ENCODE assay signal across 1 cellular context in genomic region chr14:31207746-31208545, GRCh38.
A peak's percentile ranks its signal among the peaks of the same experiment; 100 is the strongest.
TF ChIP-seq lines count a peak whose summit lies in the region.

HECTD1 (minus strand) TSS chr14:31207793; CDS start chr14:31205936, 1,857 bp downstream.

TF ChIP-seq in K562, 482 proteins besides CTCF, POLR2A, EP300 and RAD21 (continued from another document and continues in another):
- TF ChIP-seq ZHX1 (conservative IDR thresholded peaks at IDR 0.05; ENCODE audit: low read length) (no peak), CHAMP1 (IDR thresholded peaks at IDR 0.05) (no peak), POLR2AphosphoS2 (IDR thresholded peaks at IDR 0.05; ENCODE audit: low read length) (no peak), USF2 (CRISPR knock-in tag; IDR thresholded peaks at IDR 0.05) (no peak), ATF7 (IDR thresholded peaks at IDR 0.05) (peak; percentile 60), E2F6 (IDR thresholded peaks at IDR 0.05; ENCODE audit: borderline replicate concordance in 1 of 2, extremely low read depth in 1 of 2, insufficient read depth in 1 of 2, insufficient read length in 1 of 2, low read depth in 1 of 2, low read length in 1 of 2, poor library complexity in 1 of 2, severe bottlenecking in 1 of 2) (peak; percentile 67 to 89), KLF10 (CRISPR knock-in tag; IDR thresholded peaks at IDR 0.05) (no peak), RFX5 (IDR thresholded peaks at IDR 0.05; ENCODE audit: low read depth, low read length) (no peak), FOXP1 (CRISPR knock-in tag; IDR thresholded peaks at IDR 0.05) (no peak; the same call in none of the 2 replicates), KLF13 (tag; IDR thresholded peaks at IDR 0.05; ENCODE audit: borderline replicate concordance, low read depth) (0 out of 2 replicates have a peak, but pooled peaks have one; percentile 22), ZNF551 (CRISPR knock-in tag; IDR thresholded peaks at IDR 0.05) (no peak), ZBTB8A (IDR thresholded peaks at IDR 0.05; ENCODE audit: partially characterized antibody) (no peak), MTA1 (IDR thresholded peaks at IDR 0.05; ENCODE audit: borderline replicate concordance) (peak; percentile 82), RHOXF2B (CRISPR knock-in tag; conservative IDR thresholded peaks at IDR 0.05) (no peak), ZNF586 (CRISPR knock-in tag; conservative IDR thresholded peaks at IDR 0.05) (no peak), ZNF444 (CRISPR knock-in tag; IDR thresholded peaks at IDR 0.05) (no peak), EZH2 (IDR thresholded peaks at IDR 0.05; ENCODE audit: borderline replicate concordance, low read depth, low read length) (no peak), FOXO4 (CRISPR knock-in tag; IDR thresholded peaks at IDR 0.05) (no peak), FIP1L1 (IDR thresholded peaks at IDR 0.05; ENCODE audit: low read depth, low read length, poor library complexity, severe bottlenecking) (peak; percentile 44), NFIX (CRISPR knock-in tag; IDR thresholded peaks at IDR 0.05; ENCODE audit: low read depth) (no peak), SOX6 (IDR thresholded peaks at IDR 0.05) (peak; percentile 35), SIN3B (IDR thresholded peaks at IDR 0.05; ENCODE audit: low read depth) (no peak; the same call in 1 of the 2 replicates), HNRNPK (IDR thresholded peaks at IDR 0.05; ENCODE audit: low read depth, low read length, poor library complexity, severe bottlenecking) (no peak), ZNF707 (CRISPR knock-in tag; conservative IDR thresholded peaks at IDR 0.05) (no peak), EP400 (IDR thresholded peaks at IDR 0.05) (peak; percentile 93), CHD1 (IDR thresholded peaks at IDR 0.05; ENCODE audit: low read length) (no peak), ZNF79 (CRISPR knock-in tag; IDR thresholded peaks at IDR 0.05; ENCODE audit: low read depth) (no peak), PYGO2 (tag; IDR thresholded peaks at IDR 0.05) (no peak), SREBF2 (CRISPR knock-in tag; IDR thresholded peaks at IDR 0.05) (no peak), OTX1 (CRISPR knock-in tag; IDR thresholded peaks at IDR 0.05) (no peak), SRSF9 (IDR thresholded peaks at IDR 0.05; ENCODE audit: borderline replicate concordance, low read depth, low read length) (no peak), SUPT5H (IDR thresholded peaks at IDR 0.05) (peak; percentile 90), ZNF217 (CRISPR knock-in tag; IDR thresholded peaks at IDR 0.05) (no peak), ZFP36 (IDR thresholded peaks at IDR 0.05; ENCODE audit: low read depth, low read length, partially characterized antibody) (peak; percentile 5), HLTF (IDR thresholded peaks at IDR 0.05) (no peak), ZNF511 (CRISPR knock-in tag; IDR thresholded peaks at IDR 0.05) (peak; percentile 82), CBX8 (IDR thresholded peaks at IDR 0.05; ENCODE audit: borderline replicate concordance, extremely low read depth, low read depth, low read length, poor library complexity, severe bottlenecking) (no peak), ZNF239 (CRISPR knock-in tag; IDR thresholded peaks at IDR 0.05) (no peak), ZNF280A (IDR thresholded peaks at IDR 0.05; ENCODE audit: low read depth, partially characterized antibody) (no peak), ZKSCAN1 (IDR thresholded peaks at IDR 0.05; ENCODE audit: low read depth, low read length) (no peak), ZNF354B (CRISPR knock-in tag; IDR thresholded peaks at IDR 0.05) (no peak), SAFB2 (IDR thresholded peaks at IDR 0.05; ENCODE audit: borderline replicate concordance, low read depth, low read length, severe bottlenecking) (no peak), PRPF4 (IDR thresholded peaks at IDR 0.05; ENCODE audit: insufficient read depth, low read depth, low read length, poor library complexity, severe bottlenecking) (no peak), SMAD4 (CRISPR knock-in tag; conservative IDR thresholded peaks at IDR 0.05) (peak; percentile 89), RBBP5 (IDR thresholded peaks at IDR 0.05; ENCODE audit: borderline replicate concordance, insufficient read depth, low read length, poor library complexity, severe bottlenecking) (peak; percentile 61), GABPB1 (CRISPR knock-in tag; IDR thresholded peaks at IDR 0.05) (peak; percentile 75), ZBTB2 (IDR thresholded peaks at IDR 0.05) (peak; percentile 81), NR0B1 (IDR thresholded peaks at IDR 0.05; ENCODE audit: partially characterized antibody) (no peak), E2F4 (CRISPR knock-in tag; IDR thresholded peaks at IDR 0.05; ENCODE audit: low read depth) (no peak), ZFX (CRISPR knock-in tag; IDR thresholded peaks at IDR 0.05) (peak; percentile 95), ZNF655 (CRISPR knock-in tag; IDR thresholded peaks at IDR 0.05) (no peak), PTBP1 (IDR thresholded peaks at IDR 0.05; ENCODE audit: low read depth, low read length) (no peak), FOXK2 (conservative IDR thresholded peaks at IDR 0.05 in 1 of 2, IDR thresholded peaks at IDR 0.05 in 1 of 2; ENCODE audit: low read depth in 2 of 2) (peak in 1 of 2 experiments; percentile 49; a peak in 2 of 4 replicates)
